ENCODE assay signal across 8 cellular contexts in the genomic region with DNA sequence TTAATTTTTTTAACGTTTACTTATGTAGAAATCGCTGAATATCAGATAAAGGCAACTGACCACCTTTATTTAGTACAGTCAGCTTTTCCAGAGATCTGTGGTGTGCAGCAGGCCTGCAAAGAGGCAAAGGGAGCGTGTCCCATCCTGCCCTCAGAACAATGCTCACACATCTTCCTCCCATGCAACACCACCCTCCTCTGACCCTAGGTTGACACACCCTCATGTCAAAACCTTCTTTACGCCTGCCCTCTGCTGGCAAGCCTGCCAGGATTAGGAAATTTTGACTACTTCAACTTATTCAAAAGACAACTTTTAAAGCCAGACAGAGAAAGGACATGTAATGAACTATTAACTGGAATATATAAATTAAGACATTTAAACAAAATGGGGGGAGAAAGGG.
A peak's percentile ranks its signal among the peaks of the same experiment; 100 is the strongest.
DNase-seq lines count a peak whose midpoint lies in the region; ATAC-seq and TF ChIP-seq lines count a peak whose summit lies in the region.

No MANE protein-coding gene starts in this region.

- H3K4me1 ChIP-seq in colonic mucosa = peaks cover 6% of the 10 kb centered on the region

- no peak overlapping the region for H3K9ac ChIP-seq in colonic mucosa (ENCODE audit: low read depth in 2 of 2, low read length in 2 of 2)

- no peaks in the 10 kb centered on the region for H3K9me3 Mint-ChIP-seq in memory B cell
- no peaks in the 10 kb centered on the region for H3K9me3 Mint-ChIP-seq in stimulated activated naive B cell treated with anti-CD40 and anti-IgM and Interleukin-4, amounts not matched to agents 10 μg/mL and 1 μg/mL and 100 μg/mL, for 72 hours

- intact Hi-C loops in colonic mucosa (cut with DNase I) = loop anchor here (5.0 kb wide), 2 partner anchors 58 to 62 kb away; no protein-coding TSS in a partner anchor

- peaks cover 3% of the 10 kb centered on the region for H3K36me3 Mint-ChIP-seq in memory B cell
- peaks cover 11 to 21% of the 10 kb centered on the region in 2 donors for H3K36me3 Mint-ChIP-seq in stimulated activated naive B cell treated with anti-CD40 and anti-IgM and Interleukin-4, amounts not matched to agents 10 μg/mL and 1 μg/mL and 100 μg/mL, for 72 hours

- peaks cover 43% of the 10 kb centered on the region for H3K4me1 Mint-ChIP-seq in memory B cell
- H3K4me1 Mint-ChIP-seq in stimulated activated naive B cell treated with anti-CD40 and anti-IgM and Interleukin-4, amounts not matched to agents 10 μg/mL and 1 μg/mL and 100 μg/mL, for 72 hours = peaks cover 51 to 82% of the 10 kb centered on the region in 2 donors

- no peak overlapping the region for H3K27ac ChIP-seq in colonic mucosa

- no peaks in the 10 kb centered on the region for H3K9me3 ChIP-seq in colonic mucosa

- peak; percentile 42 for ATAC-seq in memory B cell (ENCODE audit: low read depth)
- ATAC-seq in stimulated activated naive B cell treated with anti-CD40 and anti-IgM and Interleukin-4, amounts not matched to agents 10 μg/mL and 1 μg/mL and 100 μg/mL, for 72 hours (replicated peaks) = peak; percentile 54 to 57
- no peak for ATAC-seq in GM18505 (IDR thresholded peaks at IDR 0.05; ENCODE audit: unreplicated experiment)

- peak overlapping the region; percentile 2 for H3K4me3 Mint-ChIP-seq in memory B cell
- H3K4me3 Mint-ChIP-seq in stimulated activated naive B cell treated with anti-CD40 and anti-IgM and Interleukin-4, amounts not matched to agents 10 μg/mL and 1 μg/mL and 100 μg/mL, for 72 hours = peak overlapping the region; percentile 20 to 23

- no peaks in the 10 kb centered on the region for H3K36me3 ChIP-seq in colonic mucosa

- H3K27ac Mint-ChIP-seq in memory B cell = peak overlapping the region; percentile 72
- peak overlapping the region; percentile 21 for H3K27ac Mint-ChIP-seq in stimulated activated naive B cell treated with anti-CD40 and anti-IgM and Interleukin-4, amounts not matched to agents 10 μg/mL and 1 μg/mL and 100 μg/mL, for 72 hours

- TF ChIP-seq POLR2A in NB4 (IDR thresholded peaks at IDR 0.05; ENCODE audit: extremely low read depth, insufficient read length) (no peak), GM18505 (IDR thresholded peaks at IDR 0.05; ENCODE audit: borderline replicate concordance, extremely low read depth, insufficient read depth, insufficient read length) (no peak)

- TF ChIP-seq CTCF in NB4 (IDR thresholded peaks at IDR 0.05; ENCODE audit: low read depth, low read length) = peak; percentile 44
- TF ChIP-seq CTCF in colonic mucosa (IDR thresholded peaks at IDR 0.05) = peak; percentile 40

- peak; percentile 7 for DNase-seq in DMS53 (lab: John Stamatoyannopoulos, UW)
- DNase-seq in DMS53 treated with DMSO at 0.1 percent for 48 hours (lab: John Stamatoyannopoulos, UW; ENCODE audit: unreplicated experiment) = no peak
- DNase-seq in NB4 (ENCODE audit: low read depth) = peak; percentile 68
- DNase-seq in activated CD4-positive, CD25-positive, alpha-beta regulatory T cell (lab: John Stamatoyannopoulos, UW) = peak; percentile 4 to 51 (median 42)
- DNase-seq in colonic mucosa = peak; percentile 85
- DNase-seq in memory B cell (ENCODE audit: low spot score in 2 of 2) = peak; percentile 64 to 71
- peak; percentile 42 for DNase-seq in stimulated activated naive B cell treated with anti-CD40 and anti-IgM and Interleukin-4, amounts not matched to agents 10 μg/mL and 1 μg/mL and 100 μg/mL, for 72 hours

- H3K4me3 ChIP-seq in NB4 (ENCODE audit: low read depth, low read length) (no peak overlapping the region), colonic mucosa (no peak overlapping the region)

- no peaks in the 10 kb centered on the region for H3K27me3 Mint-ChIP-seq in memory B cell
- H3K27me3 Mint-ChIP-seq in stimulated activated naive B cell treated with anti-CD40 and anti-IgM and Interleukin-4, amounts not matched to agents 10 μg/mL and 1 μg/mL and 100 μg/mL, for 72 hours = no peaks in the 10 kb centered on the region

- H3K27me3 ChIP-seq in colonic mucosa = no peaks in the 10 kb centered on the region
